ENCODE assay signal across 1 cellular context in the genomic region with DNA sequence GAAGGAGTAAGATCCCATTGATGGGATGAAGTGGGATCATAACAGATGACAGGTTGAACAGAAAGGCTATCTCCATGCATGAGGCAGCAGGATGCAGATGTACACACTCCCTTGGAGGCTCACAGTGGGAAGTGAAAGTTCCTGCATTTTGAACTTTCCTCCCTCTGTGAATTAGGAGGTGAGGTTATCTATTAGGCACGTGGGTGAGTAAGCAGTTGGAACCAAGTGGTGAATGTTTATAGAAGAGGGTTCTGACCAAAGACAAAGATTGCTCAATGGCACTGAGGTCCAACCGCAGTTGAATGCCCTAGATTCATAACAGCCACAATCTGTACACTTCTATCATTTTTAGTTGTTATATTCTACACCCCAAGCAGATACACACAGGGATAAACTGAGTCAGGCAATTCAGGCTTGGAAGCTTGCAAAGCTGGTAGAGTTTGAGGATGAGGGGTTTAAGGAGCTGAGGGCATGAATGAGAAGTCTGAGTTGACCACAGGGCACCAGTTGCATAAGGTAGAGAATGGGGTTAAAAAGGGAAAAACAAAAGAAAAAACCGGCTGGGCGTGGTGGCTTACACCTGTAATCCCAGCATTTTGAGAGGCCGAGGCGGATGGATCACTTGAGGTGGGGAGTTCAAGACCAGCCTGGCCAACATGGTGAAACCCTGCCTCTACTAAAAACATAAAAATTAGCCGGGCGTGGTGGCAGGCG.
A peak's percentile ranks its signal among the peaks of the same experiment; 100 is the strongest.
TF ChIP-seq lines count a peak whose summit lies in the region.

No MANE protein-coding gene starts in this region.

TF ChIP-seq in IMR-90, 13 proteins besides CTCF, POLR2A, EP300 and RAD21 (continued from another document):
- TF ChIP-seq, protein P1, sequence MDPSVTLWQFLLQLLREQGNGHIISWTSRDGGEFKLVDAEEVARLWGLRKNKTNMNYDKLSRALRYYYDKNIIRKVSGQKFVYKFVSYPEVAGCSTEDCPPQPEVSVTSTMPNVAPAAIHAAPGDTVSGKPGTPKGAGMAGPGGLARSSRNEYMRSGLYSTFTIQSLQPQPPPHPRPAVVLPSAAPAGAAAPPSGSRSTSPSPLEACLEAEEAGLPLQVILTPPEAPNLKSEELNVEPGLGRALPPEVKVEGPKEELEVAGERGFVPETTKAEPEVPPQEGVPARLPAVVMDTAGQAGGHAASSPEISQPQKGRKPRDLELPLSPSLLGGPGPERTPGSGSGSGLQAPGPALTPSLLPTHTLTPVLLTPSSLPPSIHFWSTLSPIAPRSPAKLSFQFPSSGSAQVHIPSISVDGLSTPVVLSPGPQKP (IDR thresholded peaks at IDR 0.05; ENCODE audit: borderline replicate concordance, low read depth, low read length), result no peak
- TF ChIP-seq CEBPB (IDR thresholded peaks at IDR 0.05; ENCODE audit: low read depth, low read length) (peak; percentile 99), MAFK (IDR thresholded peaks at IDR 0.05; ENCODE audit: low read depth, low read length) (no peak), SMC3 (IDR thresholded peaks at IDR 0.05; ENCODE audit: low read depth, low read length) (no peak), NFE2L2 (IDR thresholded peaks at IDR 0.05; ENCODE audit: low read depth, low read length) (peak; percentile 26; the same call in 1 of the 2 replicates), MAZ (IDR thresholded peaks at IDR 0.05; ENCODE audit: borderline replicate concordance, low read depth, low read length) (peak; percentile 28; the same call in 1 of the 2 replicates), BHLHE40 (IDR thresholded peaks at IDR 0.05; ENCODE audit: low read depth, low read length) (peak; percentile 99)
